In genomic region chr3:194691481-194692281, GRCh38 we compare ENCODE assay signal across 8 cellular contexts. TPM values are rescaled to one million over a fixed set of nuclear protein-coding genes. Genes with fewer than 3 reads are reported as not detected.
A peak's percentile ranks its signal among the peaks of the same experiment; 100 is the strongest.
DNase-seq lines count a peak whose midpoint lies in the region; ATAC-seq and TF ChIP-seq lines count a peak whose summit lies in the region.

No MANE protein-coding gene starts in this region.

- ATAC-seq in GM21717 (IDR thresholded peaks at IDR 0.05; ENCODE audit: unreplicated experiment): peak; percentile 65

- DNase-seq in NAMALWA (ENCODE audit: low spot score) (peak; percentile 92), foreskin fibroblast (peak; percentile 18 to 62), HuH-7.5 (ENCODE audit: low spot score) (no peak), RPMI8226 (no peak), esophagus squamous epithelium (lab: John Stamatoyannopoulos, UW) (no peak)
- no peak for DNase-seq in CD4-positive, alpha-beta memory T cell

- H3K36me3 Mint-ChIP-seq in CD4-positive, alpha-beta memory T cell: no peaks in the 10 kb centered on the region

- H3K27ac ChIP-seq in CD4-positive, alpha-beta memory T cell (ENCODE audit: low read depth, low read length): no peak overlapping the region
- H3K27ac ChIP-seq in esophagus squamous epithelium: peak overlapping the region in 2 of 4 donors; percentile 7 to 28

- WGBS in esophagus squamous epithelium, 2 donors: 47 to 69% methylated on average over 14 of the region's 15 CpGs

- H3K36me3 ChIP-seq in CD4-positive, alpha-beta memory T cell (ENCODE audit: insufficient read depth, low read length): no peaks in the 10 kb centered on the region
- H3K36me3 ChIP-seq in esophagus squamous epithelium: peaks cover 0 to 10% (median 0%) of the 10 kb centered on the region in 3 donors

- POLR2A ChIA-PET in CD4-positive, alpha-beta memory T cell (lab: Charles Lee; ENCODE audit: partially characterized antibody): no interaction called here

- no peaks in the 10 kb centered on the region for H3K27me3 Mint-ChIP-seq in CD4-positive, alpha-beta memory T cell

- no peak for TF ChIP-seq CTCF in GM12875 (IDR thresholded peaks at IDR 0.05; ENCODE audit: borderline replicate concordance, insufficient read depth, low read depth, low read length)
- TF ChIP-seq CTCF in foreskin fibroblast (IDR thresholded peaks at IDR 0.05; ENCODE audit: low read depth, low read length): no peak
- TF ChIP-seq CTCF in esophagus squamous epithelium (IDR thresholded peaks at IDR 0.05): no peak

- peaks cover 9 to 23% (median 19%) of the 10 kb centered on the region in 4 donors for H3K4me1 Mint-ChIP-seq in CD4-positive, alpha-beta memory T cell

- intact Hi-C loops in CD4-positive, alpha-beta memory T cell (cut with micrococcal nuclease): no loop called here
- intact Hi-C loops in esophagus squamous epithelium (cut with DNase I): no loop called here

- H3K4me3 ChIP-seq in GM12875 (ENCODE audit: low read depth, low read length): peak overlapping the region; percentile 11
- no peak overlapping the region for H3K4me3 ChIP-seq in foreskin fibroblast (ENCODE audit: low read depth in 1 of 2, low read length in 2 of 2)
- no peak overlapping the region for H3K4me3 ChIP-seq in CD4-positive, alpha-beta memory T cell (ENCODE audit: low read length in 2 of 2)
- no peak overlapping the region for H3K4me3 ChIP-seq in esophagus squamous epithelium

- H3K27ac Mint-ChIP-seq in CD4-positive, alpha-beta memory T cell: peak overlapping the region in 1 of 7 donors; percentile 41

- no peaks in the 10 kb centered on the region for H3K9me3 Mint-ChIP-seq in CD4-positive, alpha-beta memory T cell

- H3K4me3 Mint-ChIP-seq in CD4-positive, alpha-beta memory T cell: no peak overlapping the region

- TF ChIP-seq POLR2A in esophagus squamous epithelium (IDR thresholded peaks at IDR 0.05): peak in 1 of 4 donors; percentile 14

- H3K9me3 ChIP-seq in CD4-positive, alpha-beta memory T cell (ENCODE audit: control insufficient read depth in 1 of 2, low read length in 2 of 2): no peaks in the 10 kb centered on the region
- H3K9me3 ChIP-seq in esophagus squamous epithelium: no peaks in the 10 kb centered on the region

- H3K4me1 ChIP-seq in CD4-positive, alpha-beta memory T cell (ENCODE audit: insufficient read depth, low read length): peaks cover 24% of the 10 kb centered on the region
- peaks cover 16 to 44% (median 18%) of the 10 kb centered on the region in 3 donors for H3K4me1 ChIP-seq in esophagus squamous epithelium

- no peaks in the 10 kb centered on the region for H3K27me3 ChIP-seq in CD4-positive, alpha-beta memory T cell (ENCODE audit: insufficient read depth, low read length)
- peaks cover 0 to 9% (median 0%) of the 10 kb centered on the region in 4 donors for H3K27me3 ChIP-seq in esophagus squamous epithelium

- CTCF ChIA-PET in CD4-positive, alpha-beta memory T cell (lab: Charles Lee; ENCODE audit: partially characterized antibody): interaction anchor here (0.8 to 2.1 kb wide), 4 partner anchors 9 to 565 kb away, joined by 3 to 7 read pairs (median 4); no protein-coding TSS in a partner anchor

RNA-seq across cellular contexts. Expression of gene FAM43A, which starts 6.0 kb away (rescaled TPM):
- total RNA-seq in CD4-positive, alpha-beta memory T cell: 1 to 10 TPM; 9.4 to 9.9 TPM
- 1 to 10 TPM in 1 of 2 donors, under 1 TPM in 1; 0.34 to 6.0 TPM for polyA plus RNA-seq in CD4-positive, alpha-beta memory T cell
- 10 to 100 TPM; 20.2 to 33.6 (median 31.9) TPM for total RNA-seq in esophagus squamous epithelium

RNA-seq across cellular contexts. Expression of gene LSG1, which starts 19.7 kb away (rescaled TPM):
- 10 to 100 TPM; 48.4 to 49.5 TPM for total RNA-seq in CD4-positive, alpha-beta memory T cell
- polyA plus RNA-seq in CD4-positive, alpha-beta memory T cell: 10 to 100 TPM in 1 of 2 donors, 1 to 10 TPM in 1; 9.6 to 36.3 TPM
- 10 to 100 TPM; 25.6 to 42.0 (median 30.4) TPM for total RNA-seq in esophagus squamous epithelium

RNA-seq across cellular contexts. Expression of gene TMEM44, which starts 58.5 kb away (rescaled TPM):
- total RNA-seq in CD4-positive, alpha-beta memory T cell: 1 to 10 TPM; 1.9 to 2.1 TPM
- 1 to 10 TPM in 1 of 2 donors, not detected in 1; 1.3 TPM for polyA plus RNA-seq in CD4-positive, alpha-beta memory T cell
- total RNA-seq in esophagus squamous epithelium: 10 to 100 TPM in 1 of 4 donors, 1 to 10 TPM in 3; 4.7 to 11.9 (median 7.6) TPM

Comparison
In these comparisons a context has a peak if more than half of its experiments do, and no peak if none do; other contexts are left out.
1. DNase-seq: peak in NAMALWA (single experiment) and foreskin fibroblast (2 of 2); none in HuH-7.5 (single experiment), RPMI8226 (single experiment), CD4-positive, alpha-beta memory T cell (0 of 5) and esophagus squamous epithelium (single experiment).